In genomic region chr9:109912726-109913460, GRCh38 we compare ENCODE assay signal across 11 cellular contexts.
DNase-seq lines count a peak whose midpoint lies in the region; ATAC-seq and TF ChIP-seq lines count a peak whose summit lies in the region.
"Had no signal": no experiment of that assay in that cellular context is flagged by ENCODE, and none has a peak within 500 bp of the region (broad histone marks: within the 10 kb centered on the region; RNA-seq: fewer than 3 reads in every experiment).

No MANE protein-coding gene starts in this region.

- BruUV-seq in Calu3 (replicated peaks; lab: Mats Ljungman, UMichigan) = no TSS peak

- ATAC-seq in GM18868 (IDR thresholded peaks at IDR 0.05; ENCODE audit: unreplicated experiment) (peak; percentile 62), HG02885 (IDR thresholded peaks at IDR 0.05; ENCODE audit: poor library complexity, unreplicated experiment) (peak; percentile 61), left lobe of liver (no peak), HG03045 (IDR thresholded peaks at IDR 0.05; ENCODE audit: unreplicated experiment) (no peak)
- ATAC-seq: natural killer cell had no signal

- intact Hi-C loops in Calu3 (cut with micrococcal nuclease; ENCODE audit: unreplicated experiment) = no loop called here

- peak overlapping the region; percentile 76 for H3K27ac ChIP-seq in smooth muscle cell (ENCODE audit: low read depth)
- H3K27ac ChIP-seq: foreskin keratinocyte had no signal

- H3K4me3 ChIP-seq in smooth muscle cell = no peak overlapping the region

- no peak overlapping the region for H2AFZ ChIP-seq in smooth muscle cell (ENCODE audit: low read depth)

- H3K4me1 Mint-ChIP-seq in Calu3 (ENCODE audit: low read depth, unreplicated experiment) = no peaks in the 10 kb centered on the region
- H3K4me1 Mint-ChIP-seq: natural killer cell had no signal

- H3K9me3 Mint-ChIP-seq in Calu3 (ENCODE audit: low read depth, unreplicated experiment) = no peaks in the 10 kb centered on the region
- H3K9me3 Mint-ChIP-seq: natural killer cell had no signal

- 93% methylated on average over 7 of the region's 7 CpGs for WGBS in smooth muscle cell (ENCODE audit: low lambda C conversion rate)

- no peak overlapping the region for H3K4me3 Mint-ChIP-seq in Calu3 (ENCODE audit: low read depth, unreplicated experiment)
- H3K4me3 Mint-ChIP-seq: natural killer cell had no signal

- CTCF ChIA-PET in Calu3 (lab: Charles Lee) = interaction anchor here (0.6 kb wide), 1 partner anchor 10 kb away, joined by 3 read pairs; no protein-coding TSS in a partner anchor

- H3K4me1 ChIP-seq in smooth muscle cell (ENCODE audit: low read depth) = no peaks in the 10 kb centered on the region

- no peaks in the 10 kb centered on the region for H3K36me3 Mint-ChIP-seq in Calu3 (ENCODE audit: insufficient read depth, unreplicated experiment)
- H3K36me3 Mint-ChIP-seq: natural killer cell had no signal

- H3F3A ChIP-seq in smooth muscle cell (ENCODE audit: low read depth) = no peaks in the 10 kb centered on the region

- no peaks in the 10 kb centered on the region for H3K9me3 ChIP-seq in smooth muscle cell (replicated peaks; ENCODE audit: low read depth)

- H3K4me2 ChIP-seq in smooth muscle cell = no peak overlapping the region

- no peak overlapping the region for H3K27ac Mint-ChIP-seq in Calu3 (ENCODE audit: unreplicated experiment)
- H3K27ac Mint-ChIP-seq: natural killer cell had no signal

- no peaks in the 10 kb centered on the region for H3K79me2 ChIP-seq in smooth muscle cell (ENCODE audit: low read depth)

- H4K20me1 ChIP-seq in smooth muscle cell (ENCODE audit: low read depth) = peaks cover 23% of the 10 kb centered on the region

- H3K27me3 Mint-ChIP-seq in Calu3 (ENCODE audit: unreplicated experiment) = no peaks in the 10 kb centered on the region

- DNase-seq in dermis blood vessel endothelial cell (peak; percentile 59), smooth muscle cell (lab: John Stamatoyannopoulos, UW; ENCODE audit: unreplicated experiment) (no peak), left lobe of liver (ENCODE audit: low spot score) (no peak), Calu3 (no peak)
- DNase-seq: activated naive CD4-positive, alpha-beta T cell treated with anti-CD3 and anti-CD28 coated beads, Interleukin-2, amount 50 U/mL, for 16 hours; natural killer cell; NCI-H1048 had no signal

- H3K9ac ChIP-seq in smooth muscle cell (ENCODE audit: low read depth) = peak overlapping the region; percentile 59

- H3K27me3 ChIP-seq in smooth muscle cell (ENCODE audit: low read depth) = no peaks in the 10 kb centered on the region
- H3K27me3 ChIP-seq: foreskin keratinocyte had no signal

- H3K36me3 ChIP-seq in smooth muscle cell (ENCODE audit: low read depth) = no peaks in the 10 kb centered on the region

- no peak for TF ChIP-seq CTCF in smooth muscle cell (IDR thresholded peaks at IDR 0.05; ENCODE audit: borderline replicate concordance, insufficient read depth, poor library complexity, severe bottlenecking)
- TF ChIP-seq CTCF in Calu3 (IDR thresholded peaks at IDR 0.05; ENCODE audit: unreplicated experiment) = no peak

Comparison
In these comparisons a context has a peak if more than half of its experiments do, and no peak if none do; other contexts are left out.
1. ATAC-seq: peak in GM18868 (single experiment) and HG02885 (single experiment); none in left lobe of liver (single experiment) and HG03045 (single experiment).